In the genomic region with DNA sequence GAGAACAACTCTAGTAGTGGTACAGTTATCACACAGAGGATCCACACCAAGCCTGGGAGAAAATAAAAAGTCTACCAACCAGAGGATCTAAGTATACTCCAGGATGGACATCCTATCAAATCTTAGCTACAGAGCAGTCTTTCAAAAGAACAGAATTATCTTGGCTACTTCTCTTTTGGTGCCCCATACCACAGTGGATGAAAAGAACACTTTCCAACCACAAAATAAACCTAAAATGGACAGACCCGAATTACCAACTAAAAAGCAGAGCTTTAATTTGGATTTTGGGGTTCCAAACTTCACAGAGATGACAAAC, we compare ENCODE assay signal across 23 cellular contexts.
A peak's percentile ranks its signal among the peaks of the same experiment; 100 is the strongest.
DNase-seq lines count a peak whose midpoint lies in the region; TF ChIP-seq lines count a peak whose summit lies in the region.
"Had no signal": no experiment of that assay in that cellular context is flagged by ENCODE, and none has a peak within 500 bp of the region (broad histone marks: within the 10 kb centered on the region; RNA-seq: fewer than 3 reads in every experiment).

No MANE protein-coding gene starts in this region.

- no peaks in the 10 kb centered on the region for H3K36me3 ChIP-seq in neutrophil
- H3K36me3 ChIP-seq in left ventricle myocardium inferior: no peaks in the 10 kb centered on the region
- H3K36me3 ChIP-seq: ascending aorta, MG63, sigmoid colon, suprapubic skin, WERI-Rb-1 had no signal

- intact Hi-C loops in CD14-positive monocyte (cut with micrococcal nuclease): loop anchor here (2.0 to 5.0 kb wide), 2 partner anchors 513 to 514 kb away; no protein-coding TSS in a partner anchor
- intact Hi-C loops in activated T-helper 2 cell treated with anti-CD3 and anti-CD28 coated beads, Interferon-gamma antibody, Interleukin-2, Interleukin-4, amounts not matched to agents 10 μg/mL and 5 μg/mL and 100 μg/mL, durations not matched to agents 14 hours and 24 hours and 36 hours (cut with micrococcal nuclease): loop anchor here (1.0 to 10.0 kb wide), 3 partner anchors 260 to 514 kb away; no protein-coding TSS in a partner anchor
- intact Hi-C loops in left ventricle myocardium inferior (cut with micrococcal nuclease): loop anchor here (5.0 kb wide), 1 partner anchor 513 kb away; no protein-coding TSS in a partner anchor

- TF ChIP-seq CTCF in CD14-positive monocyte (IDR thresholded peaks at IDR 0.05): peak; percentile 63
- TF ChIP-seq CTCF in HFFc6 (IDR thresholded peaks at IDR 0.05): peak; percentile 33
- TF ChIP-seq CTCF in VCaP (conservative IDR thresholded peaks at IDR 0.05): peak; percentile 56
- no peak for TF ChIP-seq CTCF in neutrophil (IDR thresholded peaks at IDR 0.05)
- no peak for TF ChIP-seq CTCF in left ventricle myocardium inferior (IDR thresholded peaks at IDR 0.05; ENCODE audit: borderline replicate concordance)

- H3K4me3 ChIP-seq in neutrophil (ENCODE audit: low read depth in 1 of 2, low read length in 1 of 2) (no peak overlapping the region), left ventricle myocardium inferior (no peak overlapping the region)
- H3K4me3 ChIP-seq: ascending aorta, K562, MG63, sigmoid colon, suprapubic skin had no signal

- H3K4me1 ChIP-seq in neutrophil (ENCODE audit: control insufficient read depth in 1 of 2, insufficient read depth in 1 of 2, low read depth in 1 of 2, low read length in 1 of 2): no peaks in the 10 kb centered on the region
- H3K4me1 ChIP-seq in left ventricle myocardium inferior: no peaks in the 10 kb centered on the region
- H3K4me1 ChIP-seq: ascending aorta, sigmoid colon, suprapubic skin had no signal

- H3K9me3 ChIP-seq in neutrophil (no peaks in the 10 kb centered on the region), left ventricle myocardium inferior (replicated peaks) (no peaks in the 10 kb centered on the region)
- H3K9me3 ChIP-seq: ascending aorta, MG63, sigmoid colon, suprapubic skin had no signal

- H3K4me3 Mint-ChIP-seq in CD14-positive monocyte (no peak overlapping the region), HFFc6 (no peak overlapping the region)
- H3K4me3 Mint-ChIP-seq in activated T-helper 2 cell treated with anti-CD3 and anti-CD28 coated beads, Interferon-gamma antibody, Interleukin-2, Interleukin-4, amounts not matched to agents 10 μg/mL and 5 μg/mL and 100 μg/mL, durations not matched to agents 14 hours and 24 hours and 36 hours (ENCODE audit: low read depth): no peak overlapping the region
- H3K4me3 Mint-ChIP-seq: activated CD8-positive, alpha-beta memory T cell treated with anti-CD3 and anti-CD28 coated beads, Interleukin-2, amount 10 ng/mL, durations not matched to agents 7 days and 5 days; activated naive CD8-positive, alpha-beta T cell; CD4-positive, CD25-positive, alpha-beta regulatory T cell; dendritic cell treated with granulocyte-macrophage colony-stimulating factor and Interleukin-4, amounts not matched to agents 40 ng/mL and 50 ng/mL, for 4 days; stimulated activated naive B cell treated with anti-CD40 and anti-IgM and Interleukin-4, amounts not matched to agents 10 μg/mL and 1 μg/mL and 100 μg/mL, for 72 hours had no signal

- no peaks in the 10 kb centered on the region for H3K27me3 Mint-ChIP-seq in CD14-positive monocyte (ENCODE audit: low read depth in 3 of 3)
- H3K27me3 Mint-ChIP-seq in HFFc6 (ENCODE audit: insufficient read depth): no peaks in the 10 kb centered on the region
- no peaks in the 10 kb centered on the region for H3K27me3 Mint-ChIP-seq in activated T-helper 2 cell treated with anti-CD3 and anti-CD28 coated beads, Interferon-gamma antibody, Interleukin-2, Interleukin-4, amounts not matched to agents 10 μg/mL and 5 μg/mL and 100 μg/mL, durations not matched to agents 14 hours and 24 hours and 36 hours (ENCODE audit: low read depth)
- H3K27me3 Mint-ChIP-seq: activated CD8-positive, alpha-beta memory T cell treated with anti-CD3 and anti-CD28 coated beads, Interleukin-2, amount 10 ng/mL, durations not matched to agents 7 days and 5 days; activated naive CD8-positive, alpha-beta T cell; CD4-positive, CD25-positive, alpha-beta regulatory T cell; dendritic cell treated with granulocyte-macrophage colony-stimulating factor and Interleukin-4, amounts not matched to agents 40 ng/mL and 50 ng/mL, for 4 days; stimulated activated naive B cell treated with anti-CD40 and anti-IgM and Interleukin-4, amounts not matched to agents 10 μg/mL and 1 μg/mL and 100 μg/mL, for 72 hours had no signal

- DNase-seq in CD14-positive monocyte (ENCODE audit: low spot score): no peak
- no peak for DNase-seq in HFFc6
- no peak for DNase-seq in HUDEP-2 (lab: John Stamatoyannopoulos, UW; ENCODE audit: unreplicated experiment in 76 of 76)
- no peak for DNase-seq in medulla oblongata (ENCODE audit: extremely low spot score)
- no peak for DNase-seq in activated T-helper 2 cell treated with anti-CD3 and anti-CD28 coated beads, Interferon-gamma antibody, Interleukin-2, Interleukin-4, amounts not matched to agents 10 μg/mL and 5 μg/mL and 100 μg/mL, durations not matched to agents 14 hours and 24 hours and 36 hours (ENCODE audit: low spot score)
- DNase-seq in left ventricle myocardium inferior: no peak
- DNase-seq: activated CD4-positive, alpha-beta T cell treated with anti-CD3 and anti-CD28 coated beads, Interleukin-2, amount 50 U/mL, for 1 hour; activated CD8-positive, alpha-beta memory T cell treated with anti-CD3 and anti-CD28 coated beads, Interleukin-2, amount 10 ng/mL, durations not matched to agents 7 days and 5 days; GOT3; MG63; sigmoid colon; stimulated activated CD4-positive, alpha-beta T cell treated with anti-CD3 and anti-CD28 coated beads, Interleukin-15, amount 100 ng/mL, for 24 hours; stimulated activated naive B cell treated with anti-CD40 and anti-IgM and Interleukin-4, amounts not matched to agents 10 μg/mL and 1 μg/mL and 100 μg/mL, for 72 hours; T-helper 9 cell; WERI-Rb-1 had no signal

- H3K4me1 Mint-ChIP-seq in CD14-positive monocyte: peaks cover 12% of the 10 kb centered on the region
- H3K4me1 Mint-ChIP-seq in HFFc6 (ENCODE audit: low read depth): peaks cover 11% of the 10 kb centered on the region
- H3K4me1 Mint-ChIP-seq in activated T-helper 2 cell treated with anti-CD3 and anti-CD28 coated beads, Interferon-gamma antibody, Interleukin-2, Interleukin-4, amounts not matched to agents 10 μg/mL and 5 μg/mL and 100 μg/mL, durations not matched to agents 14 hours and 24 hours and 36 hours (ENCODE audit: low read depth): peaks cover 36% of the 10 kb centered on the region

- H3K27ac Mint-ChIP-seq in CD14-positive monocyte (no peak overlapping the region), HFFc6 (no peak overlapping the region)
- H3K27ac Mint-ChIP-seq in activated T-helper 2 cell treated with anti-CD3 and anti-CD28 coated beads, Interferon-gamma antibody, Interleukin-2, Interleukin-4, amounts not matched to agents 10 μg/mL and 5 μg/mL and 100 μg/mL, durations not matched to agents 14 hours and 24 hours and 36 hours: no peak overlapping the region
- H3K27ac Mint-ChIP-seq: activated CD8-positive, alpha-beta memory T cell treated with anti-CD3 and anti-CD28 coated beads, Interleukin-2, amount 10 ng/mL, durations not matched to agents 7 days and 5 days; activated naive CD8-positive, alpha-beta T cell; dendritic cell treated with granulocyte-macrophage colony-stimulating factor and Interleukin-4, amounts not matched to agents 40 ng/mL and 50 ng/mL, for 4 days; stimulated activated naive B cell treated with anti-CD40 and anti-IgM and Interleukin-4, amounts not matched to agents 10 μg/mL and 1 μg/mL and 100 μg/mL, for 72 hours had no signal

- peaks cover 5 to 11% of the 10 kb centered on the region in 2 donors for H3K36me3 Mint-ChIP-seq in CD14-positive monocyte
- no peaks in the 10 kb centered on the region for H3K36me3 Mint-ChIP-seq in HFFc6 (ENCODE audit: low read depth)
- H3K36me3 Mint-ChIP-seq in activated T-helper 2 cell treated with anti-CD3 and anti-CD28 coated beads, Interferon-gamma antibody, Interleukin-2, Interleukin-4, amounts not matched to agents 10 μg/mL and 5 μg/mL and 100 μg/mL, durations not matched to agents 14 hours and 24 hours and 36 hours (ENCODE audit: low read depth): peaks cover 9% of the 10 kb centered on the region
- H3K36me3 Mint-ChIP-seq: CD4-positive, CD25-positive, alpha-beta regulatory T cell had no signal

- H3K9me3 Mint-ChIP-seq in CD14-positive monocyte (no peaks in the 10 kb centered on the region), HFFc6 (no peaks in the 10 kb centered on the region)
- H3K9me3 Mint-ChIP-seq in activated T-helper 2 cell treated with anti-CD3 and anti-CD28 coated beads, Interferon-gamma antibody, Interleukin-2, Interleukin-4, amounts not matched to agents 10 μg/mL and 5 μg/mL and 100 μg/mL, durations not matched to agents 14 hours and 24 hours and 36 hours: peaks cover 3% of the 10 kb centered on the region
- H3K9me3 Mint-ChIP-seq: CD4-positive, CD25-positive, alpha-beta regulatory T cell; dendritic cell treated with granulocyte-macrophage colony-stimulating factor and Interleukin-4, amounts not matched to agents 40 ng/mL and 50 ng/mL, for 4 days; stimulated activated naive B cell treated with anti-CD40 and anti-IgM and Interleukin-4, amounts not matched to agents 10 μg/mL and 1 μg/mL and 100 μg/mL, for 72 hours had no signal

- H3K27me3 ChIP-seq in neutrophil (no peaks in the 10 kb centered on the region), left ventricle myocardium inferior (ENCODE audit: low read depth) (no peaks in the 10 kb centered on the region)
- H3K27me3 ChIP-seq: ascending aorta, MG63, sigmoid colon, suprapubic skin had no signal

- H3K27ac ChIP-seq in VCaP (no peak overlapping the region), neutrophil (peak overlapping the region; percentile 0), left ventricle myocardium inferior (replicated peaks) (no peak overlapping the region)
- H3K27ac ChIP-seq: ascending aorta, sigmoid colon, suprapubic skin, WERI-Rb-1 had no signal

Comparison
In these comparisons a context has a peak if more than half of its experiments do, and no peak if none do; other contexts are left out.
1. CTCF ChIP-seq: peak in CD14-positive monocyte (single experiment), HFFc6 (single experiment) and VCaP (single experiment); none in neutrophil (single experiment) and left ventricle myocardium inferior (single experiment).